In the genomic region with DNA sequence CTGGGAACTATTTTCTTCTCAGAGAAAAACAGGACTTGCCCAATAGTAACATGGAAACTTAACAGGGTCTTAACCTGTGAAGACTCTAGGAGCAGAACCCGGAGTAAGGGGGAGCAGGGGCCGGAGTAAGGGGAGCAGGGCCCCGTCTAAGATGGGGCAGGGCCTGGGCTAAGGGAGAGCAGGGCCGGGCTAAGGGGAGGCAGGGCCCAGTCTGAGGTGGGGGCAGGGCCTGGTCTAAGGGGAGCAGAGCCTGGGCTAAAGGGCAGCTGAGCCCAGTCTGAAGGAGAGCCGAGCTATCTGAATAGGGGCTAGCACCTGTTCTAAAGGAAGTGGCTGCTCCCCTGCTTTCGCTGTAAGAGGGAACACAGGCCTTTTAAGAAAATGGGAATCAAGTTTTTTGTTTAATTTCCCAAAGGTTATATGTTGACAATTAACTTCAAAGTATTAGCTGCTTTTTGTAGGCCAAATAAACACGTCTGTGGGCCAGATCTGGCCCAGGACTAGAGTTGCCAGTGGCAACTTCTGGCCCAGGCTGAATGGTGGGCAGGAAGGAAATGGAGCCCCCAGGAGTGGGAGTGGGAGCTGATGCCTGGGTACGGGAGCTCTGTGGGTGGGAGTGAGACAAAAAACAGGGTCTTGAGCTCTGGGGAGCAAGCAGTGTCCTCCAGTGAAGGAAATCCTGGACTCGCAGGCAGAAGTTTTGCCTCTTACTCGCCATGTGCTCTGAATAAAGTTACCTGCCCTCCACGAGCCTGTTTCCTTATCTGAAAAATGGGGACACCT, we compare ENCODE assay signal across 2 cellular contexts.
TF ChIP-seq lines count a peak whose summit lies in the region.

No MANE protein-coding gene starts in this region.

TF ChIP-seq in GM23338, 12 proteins besides CTCF, POLR2A, EP300 and RAD21:
- TF ChIP-seq ZNF331 (CRISPR knock-in tag; IDR thresholded peaks at IDR 0.05; ENCODE audit: low read depth): no peak
- no peak for TF ChIP-seq NANOG (IDR thresholded peaks at IDR 0.05; ENCODE audit: borderline replicate concordance)
- TF ChIP-seq POLR2AphosphoS5 (IDR thresholded peaks at IDR 0.05; ENCODE audit: low read depth): no peak
- no peak for TF ChIP-seq STAT1 (IDR thresholded peaks at IDR 0.05; ENCODE audit: unreplicated experiment)
- no peak for TF ChIP-seq JUNB (IDR thresholded peaks at IDR 0.05; ENCODE audit: unreplicated experiment)
- TF ChIP-seq EZH2phosphoT487 (IDR thresholded peaks at IDR 0.05; ENCODE audit: unreplicated experiment): no peak

TF ChIP-seq in SK-N-SH treated with all-trans-retinoic acid at 6 μM for 48 hours, 23 proteins besides CTCF, POLR2A, EP300 and RAD21:
- no peak for TF ChIP-seq OSR1 (CRISPR knock-in tag; IDR thresholded peaks at IDR 0.05)
- no peak for TF ChIP-seq ZC3H10 (CRISPR knock-in tag; IDR thresholded peaks at IDR 0.05)
- no peak for TF ChIP-seq ZFP3 (CRISPR knock-in tag; IDR thresholded peaks at IDR 0.05)
- no peak for TF ChIP-seq CSDC2 (CRISPR knock-in tag; IDR thresholded peaks at IDR 0.05)
- TF ChIP-seq TOX (CRISPR knock-in tag; IDR thresholded peaks at IDR 0.05; ENCODE audit: borderline replicate concordance): no peak
- TF ChIP-seq SNAI2 (CRISPR knock-in tag; IDR thresholded peaks at IDR 0.05): no peak
